In the genomic region with DNA sequence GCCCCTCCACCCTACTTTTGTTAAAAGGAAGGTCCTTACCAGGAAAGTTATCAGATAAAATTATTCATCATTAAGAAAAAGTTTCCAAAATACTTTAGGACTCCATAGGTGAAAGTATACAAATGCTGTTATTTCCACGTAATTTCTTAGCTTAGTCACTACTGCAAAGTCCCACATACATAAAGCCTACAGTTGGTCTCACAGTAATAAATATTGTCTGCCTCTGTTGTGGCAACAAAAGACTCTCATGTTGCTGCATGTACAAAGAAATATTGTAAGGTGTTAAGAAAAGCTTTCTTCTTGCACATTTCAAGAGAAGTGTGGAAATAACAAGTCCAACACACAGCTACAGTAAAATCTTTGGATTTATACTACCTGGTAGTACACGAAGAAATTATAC, we compare ENCODE assay signal across 26 cellular contexts.
"Had no signal": no experiment of that assay in that cellular context is flagged by ENCODE, and none has a peak within 500 bp of the region (broad histone marks: within the 10 kb centered on the region; RNA-seq: fewer than 3 reads in every experiment).

No MANE protein-coding gene starts in this region.

- H3K36me3 ChIP-seq: adrenal gland, heart right ventricle, left lung, ovary, stomach, suprapubic skin, tibial artery had no signal

- ATAC-seq: esophagus mucosa; left lung; sciatic nerve; stimulated activated naive B cell treated with anti-CD40 and anti-IgM and Interleukin-4, amounts not matched to agents 10 μg/mL and 1 μg/mL and 100 μg/mL, for 72 hours had no signal

- H3K27me3 Mint-ChIP-seq: progenitor cell of endocrine pancreas; stimulated activated naive B cell treated with anti-CD40 and anti-IgM and Interleukin-4, amounts not matched to agents 10 μg/mL and 1 μg/mL and 100 μg/mL, for 72 hours had no signal

- H3K27ac ChIP-seq: adrenal gland, left lung, ovary, skin epidermis, stomach, suprapubic skin, tibial artery had no signal

- H3K4me3 ChIP-seq: adrenal gland, heart right ventricle, left lung, lung, ovary, skin epidermis, stomach, suprapubic skin, tibial artery had no signal

- H3K27me3 ChIP-seq: adrenal gland, heart right ventricle, left lung, ovary, stomach, suprapubic skin, tibial artery had no signal

- H3K36me3 Mint-ChIP-seq: activated naive CD8-positive, alpha-beta T cell treated with anti-CD3 and anti-CD28 coated beads for 36 hours; brain; stimulated activated naive B cell treated with anti-CD40 and anti-IgM and Interleukin-4, amounts not matched to agents 10 μg/mL and 1 μg/mL and 100 μg/mL, for 72 hours had no signal

- H3K4me3 Mint-ChIP-seq: activated naive CD4-positive, alpha-beta T cell treated with anti-CD3 and anti-CD28 coated beads for 36 hours; activated naive CD8-positive, alpha-beta T cell treated with anti-CD3 and anti-CD28 coated beads for 36 hours; brain; nephron progenitor cell; stimulated activated naive B cell treated with anti-CD40 and anti-IgM and Interleukin-4, amounts not matched to agents 10 μg/mL and 1 μg/mL and 100 μg/mL, for 72 hours had no signal

- H3K9me3 Mint-ChIP-seq: activated naive CD4-positive, alpha-beta T cell treated with anti-CD3 and anti-CD28 coated beads for 36 hours; activated naive CD8-positive, alpha-beta T cell treated with anti-CD3 and anti-CD28 coated beads for 36 hours; brain; nephron progenitor cell; stimulated activated naive B cell treated with anti-CD40 and anti-IgM and Interleukin-4, amounts not matched to agents 10 μg/mL and 1 μg/mL and 100 μg/mL, for 72 hours had no signal

- H3K9me3 ChIP-seq: adrenal gland, heart right ventricle, left lung, ovary, stomach, suprapubic skin, tibial artery had no signal

- H3K27ac Mint-ChIP-seq: activated naive CD4-positive, alpha-beta T cell treated with anti-CD3 and anti-CD28 coated beads for 36 hours; activated naive CD8-positive, alpha-beta T cell treated with anti-CD3 and anti-CD28 coated beads for 36 hours; nephron progenitor cell; progenitor cell of endocrine pancreas; stimulated activated naive B cell treated with anti-CD40 and anti-IgM and Interleukin-4, amounts not matched to agents 10 μg/mL and 1 μg/mL and 100 μg/mL, for 72 hours had no signal

- DNase-seq: activated CD4-positive, alpha-beta T cell treated with anti-CD3 and anti-CD28 coated beads for 48 hours; activated CD4-positive, alpha-beta T cell treated with anti-CD3 and anti-CD28 coated beads, Interleukin-2, amount 50 U/mL, for 48 hours; activated CD8-positive, alpha-beta memory T cell treated with anti-CD3 and anti-CD28 coated beads for 24 hours; activated effector memory CD4-positive, alpha-beta T cell treated with Interleukin-2 at 50 U/mL for 16 hours; activated naive CD4-positive, alpha-beta T cell treated with anti-CD3 and anti-CD28 coated beads for 36 hours; activated naive CD8-positive, alpha-beta T cell treated with anti-CD3 and anti-CD28 coated beads for 36 hours; adrenal gland; aorta; central memory CD4-positive, alpha-beta T cell; foreskin fibroblast; heart right ventricle; left lung; nephron progenitor cell; ovary; stimulated activated CD4-positive, alpha-beta T cell treated with anti-CD3 and anti-CD28 coated beads, Interleukin-1b, Interleukin-23, amount 100 ng/mL, for 48 hours; stimulated activated CD4-positive, alpha-beta T cell treated with anti-CD3 and anti-CD28 coated beads, Interleukin-4, amount 100 ng/mL, for 4 hours; stimulated activated naive B cell treated with anti-CD40 and anti-IgM and Interleukin-4, amounts not matched to agents 10 μg/mL and 1 μg/mL and 100 μg/mL, for 72 hours; stomach; tibial artery had no signal
